15 cellular contexts compared by ENCODE assay signal in genomic region chr13:25391932-25392331, GRCh38. TPM values are rescaled to one million over a fixed set of nuclear protein-coding genes. Genes with fewer than 3 reads are reported as not detected.
DNase-seq lines count a peak whose midpoint lies in the region; ATAC-seq and TF ChIP-seq lines count a peak whose summit lies in the region.
"Had no signal": no experiment of that assay in that cellular context is flagged by ENCODE, and none has a peak within 500 bp of the region (broad histone marks: within the 10 kb centered on the region; RNA-seq: fewer than 3 reads in every experiment).

No MANE protein-coding gene starts in this region.

- POLR2A ChIA-PET in WTC11 (lab: Charles Lee): no interaction called here

- no peak overlapping the region for H3K4me3 Mint-ChIP-seq in WTC11
- H3K4me3 Mint-ChIP-seq in type B pancreatic cell: no peak overlapping the region
- H3K4me3 Mint-ChIP-seq: CD14-positive monocyte; CD4-positive, alpha-beta memory T cell had no signal

- DNase-seq in HUDEP-2 (lab: John Stamatoyannopoulos, UW; ENCODE audit: unreplicated experiment in 76 of 76) (peak in 44 of 76 experiments; percentile 4 to 65 (median 32)), WTC11 (ENCODE audit: low spot score) (no peak), left kidney (ENCODE audit: low read depth, low spot score) (peak; percentile 69), type B pancreatic cell (ENCODE audit: extremely low spot score, unreplicated experiment) (no peak), Kasumi-1 (lab: John Stamatoyannopoulos, UW) (no peak)
- no peak for DNase-seq in activated T-cell treated with anti-CD3 and anti-CD28 coated beads, Interleukin-2, amount 50 U/mL, for 1 hour
- DNase-seq: AML-193; CD4-positive, alpha-beta memory T cell; DMS153; DMS79; GDM1; GOT3 had no signal

- H3K27me3 Mint-ChIP-seq in WTC11 (ENCODE audit: low read depth) (peaks cover 4% of the 10 kb centered on the region), type B pancreatic cell (no peaks in the 10 kb centered on the region)

- H3K27ac Mint-ChIP-seq in WTC11: no peak overlapping the region
- H3K27ac Mint-ChIP-seq in type B pancreatic cell: peak overlapping the region; percentile 69
- H3K27ac Mint-ChIP-seq: CD14-positive monocyte; CD4-positive, alpha-beta memory T cell had no signal

- CTCF ChIA-PET in WTC11 (lab: Charles Lee): interaction anchor here (0.8 to 1.1 kb wide), 2 partner anchors 17 to 29 kb away, joined by 3 read pairs; no protein-coding TSS in a partner anchor

- TF ChIP-seq CTCF in WTC11 (IDR thresholded peaks at IDR 0.05) (no peak), type B pancreatic cell (conservative IDR thresholded peaks at IDR 0.05) (no peak)

- H3K9me3 Mint-ChIP-seq in WTC11 (peaks cover 13% of the 10 kb centered on the region), type B pancreatic cell (no peaks in the 10 kb centered on the region)

- H3K4me1 Mint-ChIP-seq in WTC11: peaks cover 18% of the 10 kb centered on the region
- H3K4me1 Mint-ChIP-seq in type B pancreatic cell (ENCODE audit: unreplicated experiment): no peaks in the 10 kb centered on the region
- H3K4me1 Mint-ChIP-seq: CD14-positive monocyte; CD4-positive, alpha-beta memory T cell had no signal

- peak; percentile 44; the same call in 1 of the 2 replicates for ATAC-seq in WTC11
- no peak for ATAC-seq in HG03439 (IDR thresholded peaks at IDR 0.05; ENCODE audit: unreplicated experiment)
- ATAC-seq: A549 had no signal

- H3K36me3 Mint-ChIP-seq in WTC11 (peaks cover 8% of the 10 kb centered on the region; the same call in 1 of the 2 replicates), type B pancreatic cell (no peaks in the 10 kb centered on the region)
- H3K36me3 Mint-ChIP-seq: CD14-positive monocyte; CD4-positive, alpha-beta memory T cell had no signal

TF ChIP-seq in WTC11, 78 proteins besides CTCF, POLR2A, EP300 and RAD21:
- TF ChIP-seq MYBL2 (CRISPR knock-in tag; IDR thresholded peaks at IDR 0.05): no peak
- no peak for TF ChIP-seq JUN (CRISPR knock-in tag; IDR thresholded peaks at IDR 0.05)
- no peak for TF ChIP-seq MXD4 (CRISPR knock-in tag; IDR thresholded peaks at IDR 0.05; ENCODE audit: borderline replicate concordance)
- no peak for TF ChIP-seq TEAD4 (CRISPR knock-in tag; IDR thresholded peaks at IDR 0.05)
- TF ChIP-seq JAZF1 (CRISPR knock-in tag; IDR thresholded peaks at IDR 0.05): no peak
- no peak for TF ChIP-seq HMGA2 (CRISPR knock-in tag; IDR thresholded peaks at IDR 0.05)
- no peak for TF ChIP-seq FOXP1 (CRISPR knock-in tag; IDR thresholded peaks at IDR 0.05; ENCODE audit: borderline replicate concordance)
- no peak for TF ChIP-seq ZNF219 (CRISPR knock-in tag; IDR thresholded peaks at IDR 0.05; ENCODE audit: borderline replicate concordance)
- no peak for TF ChIP-seq TP53 (CRISPR knock-in tag; IDR thresholded peaks at IDR 0.05)
- TF ChIP-seq ATF3 (CRISPR knock-in tag; conservative IDR thresholded peaks at IDR 0.05): no peak
- no peak for TF ChIP-seq ETV6 (CRISPR knock-in tag; IDR thresholded peaks at IDR 0.05)
- TF ChIP-seq FOXK1 (CRISPR knock-in tag; IDR thresholded peaks at IDR 0.05): no peak
- TF ChIP-seq NFE2L1 (CRISPR knock-in tag; IDR thresholded peaks at IDR 0.05): no peak
- no peak for TF ChIP-seq FOXP4 (CRISPR knock-in tag; IDR thresholded peaks at IDR 0.05)
- no peak for TF ChIP-seq PREB (CRISPR knock-in tag; IDR thresholded peaks at IDR 0.05; ENCODE audit: borderline replicate concordance)
- TF ChIP-seq EMX1 (CRISPR knock-in tag; IDR thresholded peaks at IDR 0.05): no peak

RNA-seq across cellular contexts. Expression of gene ATP8A2, which starts 20.2 kb away (rescaled TPM):
- total RNA-seq in WTC11 (2021) (4.0 to 5.2 TPM (median 5.0 TPM) in 3 replicates), type B pancreatic cell (ENCODE audit: low replicate concordance) (13.8 and 55.2 TPM in 2 replicates)

Comparison
In these comparisons a context has a peak if more than half of its experiments do, and no peak if none do; other contexts are left out.
1. DNase-seq: peak in HUDEP-2 (44 of 76) and left kidney (single experiment); none in WTC11 (single experiment), type B pancreatic cell (single experiment), Kasumi-1 (0 of 2) and activated T-cell treated with anti-CD3 and anti-CD28 coated beads, Interleukin-2, amount 50 U/mL, for 1 hour (single experiment).